19 cellular contexts compared by ENCODE assay signal in the genomic region with DNA sequence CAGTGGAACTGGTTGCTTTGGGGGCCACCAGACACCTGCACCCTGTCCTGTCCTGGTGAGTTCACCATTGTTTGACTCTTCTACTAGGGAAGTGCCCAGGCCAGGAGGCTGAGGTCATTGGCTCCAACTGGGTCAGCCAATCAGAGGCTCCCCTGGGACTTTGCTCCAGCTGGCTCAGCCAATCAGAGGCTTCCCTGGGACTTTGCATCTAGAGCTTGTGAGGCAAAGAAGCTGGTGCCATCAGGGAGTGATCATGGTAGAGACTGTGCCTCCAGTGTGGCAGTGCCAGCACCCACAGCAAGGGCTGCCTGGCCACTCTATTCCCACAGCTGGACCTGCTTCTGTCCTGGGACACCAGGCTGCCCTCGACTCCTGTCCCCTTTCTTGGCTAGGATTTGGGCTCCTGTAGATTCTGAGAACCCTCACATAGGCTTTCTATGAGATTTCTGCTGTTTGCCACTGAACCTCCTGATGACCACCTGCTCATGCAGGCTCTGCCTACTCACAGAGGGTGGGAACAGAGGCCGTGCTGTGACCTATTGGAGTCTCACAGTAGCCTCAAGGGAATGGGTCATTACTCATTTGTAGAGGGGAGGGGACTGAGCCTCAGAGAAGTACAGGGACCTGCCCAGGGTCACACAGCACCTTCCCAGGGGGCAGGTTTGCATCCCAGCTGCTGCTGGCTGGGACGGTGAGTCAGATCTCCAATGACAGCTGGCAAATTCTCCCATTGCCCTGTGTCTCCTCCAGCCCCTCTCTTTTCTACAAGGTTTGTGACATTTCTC. TPM values are rescaled to one million over a fixed set of nuclear protein-coding genes. Genes with fewer than 3 reads are reported as not detected.
DNase-seq lines count a peak whose midpoint lies in the region; ATAC-seq, FAIRE-seq and TF ChIP-seq lines count a peak whose summit lies in the region.
"Had no signal": no experiment of that assay in that cellular context is flagged by ENCODE, and none has a peak within 500 bp of the region (broad histone marks: within the 10 kb centered on the region; RNA-seq: fewer than 3 reads in every experiment).

No MANE protein-coding gene starts in this region.

- H3K27ac ChIP-seq in lower lobe of right lung (no peak overlapping the region), spleen (no peak overlapping the region), PC-9 (no peak overlapping the region)
- H3K27ac ChIP-seq: 22Rv1, GM23248 had no signal

- H3K36me3 ChIP-seq in bronchial epithelial cell (ENCODE audit: control insufficient read depth, insufficient read depth, low read length) = no peaks in the 10 kb centered on the region
- no peaks in the 10 kb centered on the region for H3K36me3 ChIP-seq in lower lobe of right lung
- no peaks in the 10 kb centered on the region for H3K36me3 ChIP-seq in spleen
- no peaks in the 10 kb centered on the region for H3K36me3 ChIP-seq in PC-9 (ENCODE audit: low read depth)

- POLR2A ChIA-PET in PC-9 (lab: Charles Lee; ENCODE audit: unreplicated experiment) = no interaction called here

- peaks cover 12% of the 10 kb centered on the region for H3K9me3 Mint-ChIP-seq in activated naive CD4-positive, alpha-beta T cell treated with anti-CD3 and anti-CD28 coated beads, Interleukin-2, amount 10 ng/mL, durations not matched to agents 7 days and 5 days

- H3K4me1 ChIP-seq in lower lobe of right lung = no peaks in the 10 kb centered on the region
- H3K4me1 ChIP-seq in spleen = peaks cover 0 to under 1% (median 0%) of the 10 kb centered on the region in 6 donors
- H3K4me1 ChIP-seq in PC-9 (replicated peaks; ENCODE audit: insufficient read depth) = no peaks in the 10 kb centered on the region

- no peak overlapping the region for H3K27ac Mint-ChIP-seq in activated naive CD4-positive, alpha-beta T cell treated with anti-CD3 and anti-CD28 coated beads, Interleukin-2, amount 10 ng/mL, durations not matched to agents 7 days and 5 days

- no peaks in the 10 kb centered on the region for H3K4me1 Mint-ChIP-seq in activated naive CD4-positive, alpha-beta T cell treated with anti-CD3 and anti-CD28 coated beads, Interleukin-2, amount 10 ng/mL, durations not matched to agents 7 days and 5 days

- H3K4me3 ChIP-seq in bronchial epithelial cell (ENCODE audit: low read depth, low read length) (no peak overlapping the region), lower lobe of right lung (no peak overlapping the region), spleen (no peak overlapping the region), PC-9 (no peak overlapping the region)
- H3K4me3 ChIP-seq: GM12878, GM23248, K562 had no signal

- H3K9me2 ChIP-seq in PC-9 (ENCODE audit: insufficient read depth) = no peaks in the 10 kb centered on the region

- H3K27me3 ChIP-seq in bronchial epithelial cell (ENCODE audit: control insufficient read depth, insufficient read depth, low read length) = no peaks in the 10 kb centered on the region
- H3K27me3 ChIP-seq in lower lobe of right lung (ENCODE audit: low read depth) = peaks cover 4% of the 10 kb centered on the region
- H3K27me3 ChIP-seq in spleen (replicated peaks in 1 of 7) = no peaks in the 10 kb centered on the region
- no peaks in the 10 kb centered on the region for H3K27me3 ChIP-seq in PC-9 (ENCODE audit: insufficient read depth, low read depth)

- H3K9me3 ChIP-seq in lower lobe of right lung (peaks cover 9% of the 10 kb centered on the region), spleen (peaks cover 0 to 32% (median 26%) of the 10 kb centered on the region in 8 donors), PC-9 (ENCODE audit: insufficient read depth, low read depth) (peaks cover 4% of the 10 kb centered on the region; the same call in 1 of the 2 replicates)

- H3K4me3 Mint-ChIP-seq in activated naive CD4-positive, alpha-beta T cell treated with anti-CD3 and anti-CD28 coated beads, Interleukin-2, amount 10 ng/mL, durations not matched to agents 7 days and 5 days = no peak overlapping the region

- intact Hi-C loops in lower lobe of right lung (cut with DNase I) = no loop called here
- intact Hi-C loops in spleen (cut with DNase I; ENCODE audit: low total_unique reads) = no loop called here
- intact Hi-C loops in PC-9 (cut with micrococcal nuclease; ENCODE audit: unreplicated experiment) = no loop called here

- no peaks in the 10 kb centered on the region for H3F3A ChIP-seq in PC-9 (ENCODE audit: insufficient read depth, low read depth)

- 71 to 87% (median 75%) methylated on average over 3 of the region's 3 CpGs for WGBS in spleen, 5 donors

- no TSS peak for BruUV-seq in PC-9 (replicated peaks; lab: Mats Ljungman, UMichigan)

- FAIRE-seq in bronchial epithelial cell (lab: Jason Lieb, UNC) = peak; percentile 70
- FAIRE-seq: GM12878, GM19239, HTR-8/SVneo, K562 had no signal

- H3K79me2 ChIP-seq in PC-9 (ENCODE audit: low read depth) = no peaks in the 10 kb centered on the region

- H2AFZ ChIP-seq in PC-9 = no peak overlapping the region
- H2AFZ ChIP-seq: GM23248 had no signal

- no peak overlapping the region for H3K4me2 ChIP-seq in PC-9

- H3K36me3 Mint-ChIP-seq in activated naive CD4-positive, alpha-beta T cell treated with anti-CD3 and anti-CD28 coated beads, Interleukin-2, amount 10 ng/mL, durations not matched to agents 7 days and 5 days = peaks cover 1% of the 10 kb centered on the region

- DNase-seq in activated naive CD4-positive, alpha-beta T cell treated with anti-CD3 and anti-CD28 coated beads, Interleukin-2, amount 10 ng/mL, durations not matched to agents 7 days and 5 days = peak; percentile 5
- no peak for DNase-seq in activated naive CD4-positive, alpha-beta T cell (lab: John Stamatoyannopoulos, UW)
- DNase-seq in bronchial epithelial cell (ENCODE audit: low read depth) (no peak), lower lobe of right lung (peak; percentile 14), spleen (peak; percentile 41), PC-9 (no peak), KG1 (lab: John Stamatoyannopoulos, UW) (no peak)
- DNase-seq: C1 segment of cervical spinal cord, GM23248, NCI-H1092 treated with DMSO at 0.1 percent for 48 hours, NCI-H1694, SHP77 treated with DMSO at 0.1 percent for 48 hours had no signal

- CTCF ChIA-PET in activated naive CD4-positive, alpha-beta T cell treated with anti-CD3 and anti-CD28 coated beads, Interleukin-2, amount 10 ng/mL, durations not matched to agents 7 days and 5 days (lab: Charles Lee) = no interaction called here
- CTCF ChIA-PET in PC-9 (lab: Charles Lee) = no interaction called here

- no peaks in the 10 kb centered on the region for H4K20me1 ChIP-seq in PC-9 (ENCODE audit: insufficient read depth)

- ATAC-seq in lower lobe of right lung (no peak), HG03565 (IDR thresholded peaks at IDR 0.05; ENCODE audit: unreplicated experiment) (no peak)
- ATAC-seq: GM12878, HCT116, K562 had no signal

- TF ChIP-seq POLR2A in spleen (IDR thresholded peaks at IDR 0.05) = no peak

- no peak for TF ChIP-seq CTCF in bronchial epithelial cell (IDR thresholded peaks at IDR 0.05; ENCODE audit: insufficient read depth, low read length, severe bottlenecking)
- TF ChIP-seq CTCF in lower lobe of right lung (IDR thresholded peaks at IDR 0.05) = no peak
- no peak for TF ChIP-seq CTCF in spleen (IDR thresholded peaks at IDR 0.05 in 8 of 11, conservative IDR thresholded peaks at IDR 0.05 in 3 of 11)
- no peak for TF ChIP-seq CTCF in PC-9 (conservative IDR thresholded peaks at IDR 0.05)

- peaks cover 24% of the 10 kb centered on the region for H3K27me3 Mint-ChIP-seq in activated naive CD4-positive, alpha-beta T cell treated with anti-CD3 and anti-CD28 coated beads, Interleukin-2, amount 10 ng/mL, durations not matched to agents 7 days and 5 days

RNA-seq across cellular contexts. Expression of gene SHISAL1, which starts 59.2 kb away (rescaled TPM):
- total RNA-seq in bronchial epithelial cell = under 0.01 and 0.26 TPM in 2 replicates
- total RNA-seq in lower lobe of right lung = 0.32 TPM
- under 1 TPM; 0.11 to 0.47 (median 0.26) TPM for total RNA-seq in spleen
- under 1 TPM; 0.10 to 0.35 (median 0.15) TPM for polyA plus RNA-seq in spleen
- total RNA-seq in PC-9 (2021) = 0.94 and 1.2 TPM in 2 replicates
- total RNA-seq: GM12878, K562 had no signal
- polyA plus RNA-seq: GM12878, K562 had no signal

Comparison
In these comparisons a context has a peak if more than half of its experiments do, and no peak if none do; other contexts are left out.
1. DNase-seq: peak in activated naive CD4-positive, alpha-beta T cell treated with anti-CD3 and anti-CD28 coated beads, Interleukin-2, amount 10 ng/mL, durations not matched to agents 7 days and 5 days (single experiment), lower lobe of right lung (single experiment) and spleen (single experiment); none in activated naive CD4-positive, alpha-beta T cell (0 of 4), bronchial epithelial cell (single experiment), PC-9 (0 of 2) and KG1 (single experiment).